Comparison of ENCODE assay signal across 21 cellular contexts in the genomic region with DNA sequence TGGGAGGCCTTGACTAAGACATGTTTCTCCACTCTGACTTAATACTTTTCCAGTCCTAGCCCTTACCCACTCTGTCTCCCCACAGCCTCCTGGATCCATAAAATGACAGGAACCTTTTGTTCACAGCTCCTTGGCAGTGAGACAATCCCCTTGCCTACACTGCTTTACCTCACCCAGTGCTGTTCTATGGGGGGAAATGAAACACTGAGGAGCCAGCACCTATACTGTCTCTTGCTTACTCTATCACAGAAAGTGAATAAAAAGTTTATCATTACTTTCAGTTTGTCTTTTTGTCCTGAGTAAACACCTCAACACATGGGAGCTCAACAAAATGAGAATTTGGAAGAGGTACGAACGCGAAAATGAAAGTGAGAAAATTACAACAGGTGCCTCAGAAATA.
"Had no signal": no experiment of that assay in that cellular context is flagged by ENCODE, and none has a peak within 500 bp of the region (broad histone marks: within the 10 kb centered on the region; RNA-seq: fewer than 3 reads in every experiment).

No MANE protein-coding gene starts in this region.

- H3K4me1 Mint-ChIP-seq: T-cell had no signal

- H3K27ac ChIP-seq: HL-60 had no signal

- H3K4me3 Mint-ChIP-seq: T-cell had no signal

- H3K4me3 ChIP-seq: MG63 had no signal

- H3K36me3 ChIP-seq: MG63 had no signal

- H3K27ac Mint-ChIP-seq: T-cell had no signal

- DNase-seq: KBM-7, MG63, NCI-H1092, NCI-H1105 treated with DMSO at 0.1 percent for 48 hours, NCI-H1417 treated with DMSO at 0.1 percent for 48 hours, NCI-H146, NCI-H1694 treated with DMSO at 0.1 percent for 48 hours, NCI-H1930, NCI-H2081, NCI-H2107, NCI-H2227 treated with DMSO at 0.1 percent for 48 hours, NCI-H524, NCI-H526 treated with DMSO at 0.1 percent for 48 hours, NCI-H748 treated with DMSO at 0.1 percent for 48 hours, Right ventricle myocardium superior, RPMI8226, SIG-M5, SK-N-SH, SW 1271, T-cell had no signal

- H3K27me3 ChIP-seq: MG63 had no signal

- H3K36me3 Mint-ChIP-seq: T-cell had no signal
